ENCODE assay signal across 18 cellular contexts in the genomic region with DNA sequence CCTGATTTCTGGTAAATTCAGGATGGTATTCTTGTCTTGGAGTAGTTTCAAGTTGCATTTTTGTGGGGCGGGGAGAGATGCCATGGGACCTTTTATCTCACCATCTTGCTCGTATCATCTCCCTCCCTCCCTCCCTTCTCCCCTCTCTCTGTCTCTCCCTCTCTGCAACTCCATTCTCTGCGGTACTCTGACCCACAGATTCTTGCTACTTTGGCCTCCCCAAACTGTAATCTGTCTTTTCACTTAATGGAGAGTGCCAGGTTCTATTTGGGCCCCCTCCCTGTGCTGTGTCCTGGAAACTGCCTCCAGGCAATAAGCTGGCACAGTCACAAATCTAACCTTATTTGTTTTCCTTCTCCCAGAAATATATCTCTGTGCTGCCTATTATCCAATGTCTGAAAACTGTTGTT.
"Had no signal": no experiment of that assay in that cellular context is flagged by ENCODE, and none has a peak within 500 bp of the region (broad histone marks: within the 10 kb centered on the region; RNA-seq: fewer than 3 reads in every experiment).

No MANE protein-coding gene starts in this region.

- DNase-seq: activated CD4-positive, alpha-beta memory T cell treated with anti-CD3 and anti-CD28 coated beads, Interleukin-2, amount 10 ng/mL, durations not matched to agents 7 days and 5 days; activated CD8-positive, alpha-beta memory T cell treated with anti-CD3 and anti-CD28 coated beads, Interleukin-2, amount 10 ng/mL, durations not matched to agents 7 days and 5 days; activated naive CD4-positive, alpha-beta T cell treated with anti-CD3 and anti-CD28 coated beads for 36 hours; aorta; effector CD8-positive, alpha-beta T cell; esophagus squamous epithelium; naive thymus-derived CD4-positive, alpha-beta T cell; ovary; stimulated activated CD4-positive, alpha-beta T cell treated with anti-CD3 and anti-CD28 coated beads, Interleukin-4, amount 100 ng/mL, for 1 hour; stomach; T-helper 17 cell had no signal

- H3K9me3 Mint-ChIP-seq: type B pancreatic cell had no signal

- H3K27me3 ChIP-seq: esophagus squamous epithelium, neural progenitor cell, ovary, stomach had no signal

- H3K4me1 Mint-ChIP-seq: activated CD4-positive, alpha-beta memory T cell treated with anti-CD3 and anti-CD28 coated beads, Interleukin-2, amount 10 ng/mL, durations not matched to agents 7 days and 5 days; activated CD8-positive, alpha-beta memory T cell treated with anti-CD3 and anti-CD28 coated beads, Interleukin-2, amount 10 ng/mL, durations not matched to agents 7 days and 5 days; activated T-helper 17 cell treated with anti-CD3 and anti-CD28 coated beads, Interleukin-2, amount 50 U/mL, for 72 hours; memory B cell; naive thymus-derived CD4-positive, alpha-beta T cell; neural progenitor cell; T-helper 17 cell had no signal

- H3K36me3 Mint-ChIP-seq: activated CD8-positive, alpha-beta memory T cell treated with anti-CD3 and anti-CD28 coated beads, Interleukin-2, amount 10 ng/mL, durations not matched to agents 7 days and 5 days; neural progenitor cell had no signal

- ATAC-seq: activated CD8-positive, alpha-beta memory T cell treated with anti-CD3 and anti-CD28 coated beads, Interleukin-2, amount 10 ng/mL, durations not matched to agents 7 days and 5 days; activated T-helper 17 cell treated with anti-CD3 and anti-CD28 coated beads, Interleukin-2, amount 50 U/mL, for 72 hours; naive thymus-derived CD4-positive, alpha-beta T cell; sciatic nerve; T-helper 17 cell had no signal

- H3K4me3 ChIP-seq: esophagus squamous epithelium, neural progenitor cell, ovary, smooth muscle cell, stomach had no signal

- H3K27ac Mint-ChIP-seq: activated CD4-positive, alpha-beta memory T cell treated with anti-CD3 and anti-CD28 coated beads, Interleukin-2, amount 10 ng/mL, durations not matched to agents 7 days and 5 days; activated CD8-positive, alpha-beta memory T cell treated with anti-CD3 and anti-CD28 coated beads, Interleukin-2, amount 10 ng/mL, durations not matched to agents 7 days and 5 days; activated naive CD4-positive, alpha-beta T cell treated with anti-CD3 and anti-CD28 coated beads for 36 hours; activated T-helper 17 cell treated with anti-CD3 and anti-CD28 coated beads, Interleukin-2, amount 50 U/mL, for 72 hours; dendritic cell treated with granulocyte-macrophage colony-stimulating factor and Interleukin-4, amounts not matched to agents 40 ng/mL and 50 ng/mL, for 4 days; memory B cell; naive thymus-derived CD4-positive, alpha-beta T cell; neural progenitor cell; T-helper 17 cell; type B pancreatic cell had no signal

- H3K4me3 Mint-ChIP-seq: activated CD4-positive, alpha-beta memory T cell treated with anti-CD3 and anti-CD28 coated beads, Interleukin-2, amount 10 ng/mL, durations not matched to agents 7 days and 5 days; activated CD8-positive, alpha-beta memory T cell treated with anti-CD3 and anti-CD28 coated beads, Interleukin-2, amount 10 ng/mL, durations not matched to agents 7 days and 5 days; activated naive CD4-positive, alpha-beta T cell treated with anti-CD3 and anti-CD28 coated beads for 36 hours; activated T-helper 17 cell treated with anti-CD3 and anti-CD28 coated beads, Interleukin-2, amount 50 U/mL, for 72 hours; dendritic cell treated with granulocyte-macrophage colony-stimulating factor and Interleukin-4, amounts not matched to agents 40 ng/mL and 50 ng/mL, for 4 days; memory B cell; neural progenitor cell; T-helper 17 cell; type B pancreatic cell had no signal

- H3K9ac ChIP-seq: neural progenitor cell had no signal

- H3K27ac ChIP-seq: esophagus squamous epithelium, neural progenitor cell, ovary, stomach had no signal

- H3K27me3 Mint-ChIP-seq: activated CD4-positive, alpha-beta memory T cell treated with anti-CD3 and anti-CD28 coated beads, Interleukin-2, amount 10 ng/mL, durations not matched to agents 7 days and 5 days; activated CD8-positive, alpha-beta memory T cell treated with anti-CD3 and anti-CD28 coated beads, Interleukin-2, amount 10 ng/mL, durations not matched to agents 7 days and 5 days; dendritic cell treated with granulocyte-macrophage colony-stimulating factor and Interleukin-4, amounts not matched to agents 40 ng/mL and 50 ng/mL, for 4 days; memory B cell; naive thymus-derived CD4-positive, alpha-beta T cell; T-helper 17 cell; type B pancreatic cell had no signal

- H3K4me2 ChIP-seq: neural progenitor cell, smooth muscle cell had no signal

- H3K9me3 ChIP-seq: esophagus squamous epithelium, ovary, stomach had no signal

- H3K4me1 ChIP-seq: esophagus squamous epithelium, stomach had no signal

- H3K36me3 ChIP-seq: esophagus squamous epithelium, neural progenitor cell, ovary, stomach had no signal
